ENCODE assay signal across 26 cellular contexts in genomic region chr15:52615302-52615701, GRCh38.
"Had no signal": no experiment of that assay in that cellular context is flagged by ENCODE, and none has a peak within 500 bp of the region (broad histone marks: within the 10 kb centered on the region; RNA-seq: fewer than 3 reads in every experiment).

No MANE protein-coding gene starts in this region.

- H3K4me3 ChIP-seq: MG63, SJSA1 had no signal

- ATAC-seq: activated CD8-positive, alpha-beta T cell treated with anti-CD3 and anti-CD28 coated beads, Interleukin-2, amount 10 ng/mL, durations not matched to agents 7 days and 5 days; Panc1; Right ventricle myocardium inferior; SK-N-SH treated with all-trans-retinoic acid at 6 μM for 48 hours; WTC11 had no signal

- H3K9me3 ChIP-seq: MG63, SJSA1 had no signal

- H3K27ac ChIP-seq: SJSA1 had no signal

- H3K36me3 ChIP-seq: SJSA1 had no signal

- H3K9me3 Mint-ChIP-seq: activated T-cell treated with anti-CD3 and anti-CD28 coated beads, Interleukin-2, amount 50 U/mL, for 24 hours; activated T-helper 1 cell treated with anti-CD3 and anti-CD28 coated beads, Interleukin-12 subunit alpha, Interleukin-12 subunit beta, Interleukin-2, Interleukin-4 antibody, amounts not matched to agents 30 ng/mL and 10 ng/mL and 1 ng/mL, durations not matched to agents 14 hours and 24 hours and 36 hours; WTC11 had no signal

- H3K27me3 ChIP-seq: MG63, SJSA1 had no signal

- H3K4me3 Mint-ChIP-seq: activated CD8-positive, alpha-beta T cell treated with anti-CD3 and anti-CD28 coated beads, Interleukin-2, amount 10 ng/mL, durations not matched to agents 7 days and 5 days; activated naive CD8-positive, alpha-beta T cell; activated T-cell treated with anti-CD3 and anti-CD28 coated beads, Interleukin-2, amount 50 U/mL, for 24 hours; activated T-helper 1 cell treated with anti-CD3 and anti-CD28 coated beads, Interleukin-12 subunit alpha, Interleukin-12 subunit beta, Interleukin-2, Interleukin-4 antibody, amounts not matched to agents 30 ng/mL and 10 ng/mL and 1 ng/mL, durations not matched to agents 14 hours and 24 hours and 36 hours; WTC11 had no signal

- H3K36me3 Mint-ChIP-seq: WTC11 had no signal

- H3K27me3 Mint-ChIP-seq: activated naive CD8-positive, alpha-beta T cell; activated T-cell treated with anti-CD3 and anti-CD28 coated beads, Interleukin-2, amount 50 U/mL, for 24 hours had no signal

- DNase-seq: activated CD4-positive, alpha-beta T cell treated with anti-CD3 and anti-CD28 coated beads for 48 hours; activated CD4-positive, alpha-beta T cell treated with anti-CD3 and anti-CD28 coated beads, Interleukin-2, amount 50 U/mL, for 4 hours; activated CD4-positive, CD25-positive, alpha-beta regulatory T cell treated with anti-CD3 and anti-CD28 coated beads, Interleukin-2, amount 50 U/mL, for 72 hours; activated CD8-positive, alpha-beta T cell treated with anti-CD3 and anti-CD28 coated beads, Interleukin-2, amount 10 ng/mL, durations not matched to agents 7 days and 5 days; activated effector memory CD4-positive, alpha-beta T cell treated with Interleukin-2 at 50 U/mL for 16 hours; activated naive CD4-positive, alpha-beta T cell; activated T-cell treated with anti-CD3 and anti-CD28 coated beads, Interleukin-2, amount 50 U/mL, for 24 hours; MG63; MV-4-11; NCI-H1092 treated with DMSO at 0.1 percent for 48 hours; NCI-H1417 treated with DMSO at 0.1 percent for 48 hours; NCI-H1694 treated with DMSO at 0.1 percent for 48 hours; NCI-H2029 treated with DMSO at 0.1 percent for 48 hours; NCI-H510A treated with DMSO at 0.1 percent for 48 hours; NCI-H69; NK-92 treated with Interleukin-12 subunit alpha and Interleukin-12 subunit beta, amount 100 ng/mL, for 24 hours; OCI-M1; RPMI8226; SW 1271 had no signal

- H3K27ac Mint-ChIP-seq: activated CD8-positive, alpha-beta T cell treated with anti-CD3 and anti-CD28 coated beads, Interleukin-2, amount 10 ng/mL, durations not matched to agents 7 days and 5 days; activated naive CD8-positive, alpha-beta T cell; activated T-cell treated with anti-CD3 and anti-CD28 coated beads, Interleukin-2, amount 50 U/mL, for 24 hours; activated T-helper 1 cell treated with anti-CD3 and anti-CD28 coated beads, Interleukin-12 subunit alpha, Interleukin-12 subunit beta, Interleukin-2, Interleukin-4 antibody, amounts not matched to agents 30 ng/mL and 10 ng/mL and 1 ng/mL, durations not matched to agents 14 hours and 24 hours and 36 hours; WTC11 had no signal

- H3K4me1 ChIP-seq: SJSA1 had no signal
